Comparison of ENCODE assay signal across 1 cellular context in the genomic region with DNA sequence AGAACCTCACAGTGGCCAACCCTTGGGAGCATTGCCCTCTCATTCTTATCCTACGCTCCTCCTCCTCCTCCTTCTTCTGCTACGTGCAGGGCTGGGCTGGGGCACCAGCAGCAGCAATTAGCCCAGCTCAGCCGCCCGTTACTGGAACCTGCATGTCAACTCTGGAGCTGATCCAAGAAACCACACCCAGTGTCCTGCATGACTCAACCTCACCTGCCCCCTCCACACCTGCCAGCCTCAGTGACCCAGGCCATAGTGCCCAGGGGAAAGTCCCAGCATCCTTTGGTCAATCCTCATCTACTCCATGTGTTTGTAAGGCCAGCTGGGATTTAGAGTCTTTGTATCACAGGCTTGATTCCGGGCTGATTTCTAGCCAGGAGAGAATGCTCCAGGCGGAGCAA.
TF ChIP-seq lines count a peak whose summit lies in the region.

No MANE protein-coding gene starts in this region.

TF ChIP-seq in Ishikawa, 13 proteins besides CTCF, POLR2A, EP300 and RAD21 (continued from another document):
- TF ChIP-seq REST (IDR thresholded peaks at IDR 0.05; ENCODE audit: low read depth) = no peak
TF ChIP-seq in Ishikawa: peak in this region for 8.
